1 cellular context compared by ENCODE assay signal in the genomic region with DNA sequence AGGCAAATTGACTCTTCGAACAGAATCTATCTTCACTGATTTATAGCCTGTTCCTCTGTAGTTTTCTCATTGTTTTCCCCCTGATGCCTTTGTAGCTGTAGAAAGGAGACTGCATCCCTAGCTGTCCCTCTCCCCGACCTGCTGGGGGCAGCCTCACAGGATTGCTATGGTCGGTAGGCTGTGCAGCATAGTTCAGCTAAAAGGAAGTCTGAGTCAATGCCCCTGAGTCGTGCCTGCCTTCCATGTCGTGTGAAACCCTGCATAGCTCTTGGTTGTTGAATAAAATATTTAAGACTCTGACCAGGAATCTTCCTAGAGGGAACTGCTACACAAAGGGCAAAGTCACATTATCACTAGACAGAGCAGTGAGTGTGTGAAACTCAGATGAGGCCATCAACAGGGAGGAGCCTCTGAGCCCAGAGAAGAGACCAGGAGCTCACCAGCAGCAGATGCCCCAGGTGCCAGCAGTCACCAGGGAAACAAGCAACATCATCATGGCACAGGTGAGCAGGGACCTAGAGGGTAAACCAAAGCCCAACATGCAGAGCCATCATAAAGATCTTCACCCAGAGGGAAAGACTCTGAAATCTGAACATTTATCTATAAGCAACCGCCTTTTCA.
TF ChIP-seq lines count a peak whose summit lies in the region.

No MANE protein-coding gene starts in this region.

TF ChIP-seq in GM23338, 12 proteins besides CTCF, POLR2A, EP300 and RAD21 (continued from another document):
- TF ChIP-seq, protein P1, sequence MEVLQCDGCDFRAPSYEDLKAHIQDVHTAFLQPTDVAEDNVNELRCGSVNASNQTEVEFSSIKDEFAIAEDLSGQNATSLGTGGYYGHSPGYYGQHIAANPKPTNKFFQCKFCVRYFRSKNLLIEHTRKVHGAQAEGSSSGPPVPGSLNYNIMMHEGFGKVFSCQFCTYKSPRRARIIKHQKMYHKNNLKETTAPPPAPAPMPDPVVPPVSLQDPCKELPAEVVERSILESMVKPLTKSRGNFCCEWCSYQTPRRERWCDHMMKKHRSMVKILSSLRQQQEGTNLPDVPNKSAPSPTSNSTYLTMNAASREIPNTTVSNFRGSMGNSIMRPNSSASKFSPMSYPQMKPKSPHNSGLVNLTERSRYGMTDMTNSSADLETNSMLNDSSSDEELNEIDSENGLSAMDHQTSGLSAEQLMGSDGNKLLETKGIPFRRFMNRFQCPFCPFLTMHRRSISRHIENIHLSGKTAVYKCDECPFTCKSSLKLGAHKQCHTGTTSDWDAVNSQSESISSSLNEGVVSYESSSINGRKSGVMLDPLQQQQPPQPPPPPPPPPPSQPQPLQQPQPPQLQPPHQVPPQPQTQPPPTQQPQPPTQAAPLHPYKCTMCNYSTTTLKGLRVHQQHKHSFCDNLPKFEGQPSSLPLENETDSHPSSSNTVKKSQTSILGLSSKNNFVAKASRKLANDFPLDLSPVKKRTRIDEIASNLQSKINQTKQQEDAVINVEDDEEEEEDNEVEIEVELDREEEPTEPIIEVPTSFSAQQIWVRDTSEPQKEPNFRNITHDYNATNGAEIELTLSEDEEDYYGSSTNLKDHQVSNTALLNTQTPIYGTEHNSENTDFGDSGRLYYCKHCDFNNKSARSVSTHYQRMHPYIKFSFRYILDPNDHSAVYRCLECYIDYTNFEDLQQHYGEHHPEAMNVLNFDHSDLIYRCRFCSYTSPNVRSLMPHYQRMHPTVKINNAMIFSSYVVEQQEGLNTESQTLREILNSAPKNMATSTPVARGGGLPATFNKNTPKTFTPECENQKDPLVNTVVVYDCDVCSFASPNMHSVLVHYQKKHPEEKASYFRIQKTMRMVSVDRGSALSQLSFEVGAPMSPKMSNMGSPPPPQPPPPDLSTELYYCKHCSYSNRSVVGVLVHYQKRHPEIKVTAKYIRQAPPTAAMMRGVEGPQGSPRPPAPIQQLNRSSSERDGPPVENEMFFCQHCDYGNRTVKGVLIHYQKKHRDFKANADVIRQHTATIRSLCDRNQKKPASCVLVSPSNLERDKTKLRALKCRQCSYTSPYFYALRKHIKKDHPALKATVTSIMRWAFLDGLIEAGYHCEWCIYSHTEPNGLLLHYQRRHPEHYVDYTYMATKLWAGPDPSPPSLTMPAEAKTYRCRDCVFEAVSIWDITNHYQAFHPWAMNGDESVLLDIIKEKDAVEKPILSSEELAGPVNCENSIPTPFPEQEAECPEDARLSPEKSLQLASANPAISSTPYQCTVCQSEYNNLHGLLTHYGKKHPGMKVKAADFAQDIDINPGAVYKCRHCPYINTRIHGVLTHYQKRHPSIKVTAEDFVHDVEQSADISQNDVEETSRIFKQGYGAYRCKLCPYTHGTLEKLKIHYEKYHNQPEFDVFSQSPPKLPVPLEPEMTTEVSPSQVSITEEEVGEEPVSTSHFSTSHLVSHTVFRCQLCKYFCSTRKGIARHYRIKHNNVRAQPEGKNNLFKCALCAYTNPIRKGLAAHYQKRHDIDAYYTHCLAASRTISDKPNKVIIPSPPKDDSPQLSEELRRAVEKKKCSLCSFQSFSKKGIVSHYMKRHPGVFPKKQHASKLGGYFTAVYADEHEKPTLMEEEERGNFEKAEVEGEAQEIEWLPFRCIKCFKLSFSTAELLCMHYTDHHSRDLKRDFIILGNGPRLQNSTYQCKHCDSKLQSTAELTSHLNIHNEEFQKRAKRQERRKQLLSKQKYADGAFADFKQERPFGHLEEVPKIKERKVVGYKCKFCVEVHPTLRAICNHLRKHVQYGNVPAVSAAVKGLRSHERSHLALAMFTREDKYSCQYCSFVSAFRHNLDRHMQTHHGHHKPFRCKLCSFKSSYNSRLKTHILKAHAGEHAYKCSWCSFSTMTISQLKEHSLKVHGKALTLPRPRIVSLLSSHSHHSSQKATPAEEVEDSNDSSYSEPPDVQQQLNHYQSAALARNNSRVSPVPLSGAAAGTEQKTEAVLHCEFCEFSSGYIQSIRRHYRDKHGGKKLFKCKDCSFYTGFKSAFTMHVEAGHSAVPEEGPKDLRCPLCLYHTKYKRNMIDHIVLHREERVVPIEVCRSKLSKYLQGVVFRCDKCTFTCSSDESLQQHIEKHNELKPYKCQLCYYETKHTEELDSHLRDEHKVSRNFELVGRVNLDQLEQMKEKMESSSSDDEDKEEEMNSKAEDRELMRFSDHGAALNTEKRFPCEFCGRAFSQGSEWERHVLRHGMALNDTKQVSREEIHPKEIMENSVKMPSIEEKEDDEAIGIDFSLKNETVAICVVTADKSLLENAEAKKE (CRISPR knock-in tag; IDR thresholded peaks at IDR 0.05) = no peak
- TF ChIP-seq JUNB (IDR thresholded peaks at IDR 0.05; ENCODE audit: unreplicated experiment) = no peak
- no peak for TF ChIP-seq EZH2 (IDR thresholded peaks at IDR 0.05; ENCODE audit: low read depth, unreplicated experiment)
- TF ChIP-seq CREB1 (CRISPR knock-in tag; IDR thresholded peaks at IDR 0.05; ENCODE audit: low read depth) = no peak
- no peak for TF ChIP-seq ZNF114 (CRISPR knock-in tag; IDR thresholded peaks at IDR 0.05)
